In genomic region chr6:157823523-157824370, GRCh38 we compare ENCODE assay signal across 1 cellular context.
A peak's percentile ranks its signal among the peaks of the same experiment; 100 is the strongest.
TF ChIP-seq lines count a peak whose summit lies in the region.

No MANE protein-coding gene starts in this region.

TF ChIP-seq in K562, 482 proteins besides CTCF, POLR2A, EP300 and RAD21 (continued from another document and continues in another):
- TF ChIP-seq ZBTB49 (CRISPR knock-in tag; IDR thresholded peaks at IDR 0.05; ENCODE audit: borderline replicate concordance) (no peak), ETV5 (CRISPR knock-in tag; IDR thresholded peaks at IDR 0.05; ENCODE audit: low read depth) (0 out of 2 replicates have a peak, but pooled peaks have one; percentile 31), NELFE (IDR thresholded peaks at IDR 0.05; ENCODE audit: insufficient read depth, insufficient read length) (no peak), HDGF (IDR thresholded peaks at IDR 0.05) (no peak), L3MBTL2 (IDR thresholded peaks at IDR 0.05) (no peak), CBX8 (IDR thresholded peaks at IDR 0.05; ENCODE audit: borderline replicate concordance, extremely low read depth, low read depth, low read length, poor library complexity, severe bottlenecking) (no peak), ZNF740 (CRISPR knock-in tag; IDR thresholded peaks at IDR 0.05) (peak; percentile 32; the same call in 1 of the 2 replicates), ZNF740 (tag; IDR thresholded peaks at IDR 0.05) (no peak; a peak in 1 of 4 replicates), HMG20B (CRISPR knock-in tag; IDR thresholded peaks at IDR 0.05) (no peak), GTF2B (IDR thresholded peaks at IDR 0.05; ENCODE audit: extremely low read depth, insufficient read length) (no peak), SAFB (IDR thresholded peaks at IDR 0.05; ENCODE audit: borderline replicate concordance, low read depth, low read length) (0 out of 2 replicates have a peak, but pooled peaks have one; percentile 55), ZBTB33 (CRISPR knock-in tag; IDR thresholded peaks at IDR 0.05) (peak; percentile 43; the same call in 1 of the 2 replicates), ZBTB2 (IDR thresholded peaks at IDR 0.05) (peak; percentile 84; the same call in 1 of the 2 replicates), GTF2F1 (IDR thresholded peaks at IDR 0.05; ENCODE audit: low read depth, low read length) (peak; percentile 36; the same call in 1 of the 2 replicates), ELF2 (CRISPR knock-in tag; IDR thresholded peaks at IDR 0.05) (no peak), SLC30A9 (CRISPR knock-in tag; IDR thresholded peaks at IDR 0.05) (no peak), TOE1 (IDR thresholded peaks at IDR 0.05; ENCODE audit: borderline replicate concordance) (peak; percentile 60), TOE1 (CRISPR knock-in tag; IDR thresholded peaks at IDR 0.05; ENCODE audit: borderline replicate concordance, low read depth) (no peak), ARHGAP35 (IDR thresholded peaks at IDR 0.05; ENCODE audit: partially characterized antibody) (no peak), NR1H2 (CRISPR knock-in tag; IDR thresholded peaks at IDR 0.05) (no peak), HMGN3 (IDR thresholded peaks at IDR 0.05; ENCODE audit: borderline replicate concordance, extremely low read depth, insufficient read length, low read depth, low read length) (no peak), RHOXF2B (CRISPR knock-in tag; conservative IDR thresholded peaks at IDR 0.05) (no peak), TCF15 (CRISPR knock-in tag; IDR thresholded peaks at IDR 0.05) (no peak), MCM3 (IDR thresholded peaks at IDR 0.05) (no peak), NFYB (IDR thresholded peaks at IDR 0.05; ENCODE audit: extremely low read depth, insufficient read length) (no peak), SREBF1 (IDR thresholded peaks at IDR 0.05; ENCODE audit: borderline replicate concordance, low read depth, low read length) (no peak), POLR3G (IDR thresholded peaks at IDR 0.05; ENCODE audit: extremely low read depth, insufficient read length, insufficient replicate concordance) (no peak), PML (IDR thresholded peaks at IDR 0.05; ENCODE audit: low read length) (peak; percentile 54; the same call in 1 of the 2 replicates), TBP (optimal IDR thresholded peaks at IDR 0.05; ENCODE audit: low read depth, low read length) (peak; percentile 60)
- TF ChIP-seq, protein P1, sequence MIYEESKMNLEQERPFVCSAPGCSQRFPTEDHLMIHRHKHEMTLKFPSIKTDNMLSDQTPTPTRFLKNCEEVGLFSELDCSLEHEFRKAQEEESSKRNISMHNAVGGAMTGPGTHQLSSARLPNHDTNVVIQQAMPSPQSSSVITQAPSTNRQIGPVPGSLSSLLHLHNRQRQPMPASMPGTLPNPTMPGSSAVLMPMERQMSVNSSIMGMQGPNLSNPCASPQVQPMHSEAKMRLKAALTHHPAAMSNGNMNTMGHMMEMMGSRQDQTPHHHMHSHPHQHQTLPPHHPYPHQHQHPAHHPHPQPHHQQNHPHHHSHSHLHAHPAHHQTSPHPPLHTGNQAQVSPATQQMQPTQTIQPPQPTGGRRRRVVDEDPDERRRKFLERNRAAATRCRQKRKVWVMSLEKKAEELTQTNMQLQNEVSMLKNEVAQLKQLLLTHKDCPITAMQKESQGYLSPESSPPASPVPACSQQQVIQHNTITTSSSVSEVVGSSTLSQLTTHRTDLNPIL (CRISPR knock-in tag; IDR thresholded peaks at IDR 0.05): no peak
- TF ChIP-seq, protein P2, sequence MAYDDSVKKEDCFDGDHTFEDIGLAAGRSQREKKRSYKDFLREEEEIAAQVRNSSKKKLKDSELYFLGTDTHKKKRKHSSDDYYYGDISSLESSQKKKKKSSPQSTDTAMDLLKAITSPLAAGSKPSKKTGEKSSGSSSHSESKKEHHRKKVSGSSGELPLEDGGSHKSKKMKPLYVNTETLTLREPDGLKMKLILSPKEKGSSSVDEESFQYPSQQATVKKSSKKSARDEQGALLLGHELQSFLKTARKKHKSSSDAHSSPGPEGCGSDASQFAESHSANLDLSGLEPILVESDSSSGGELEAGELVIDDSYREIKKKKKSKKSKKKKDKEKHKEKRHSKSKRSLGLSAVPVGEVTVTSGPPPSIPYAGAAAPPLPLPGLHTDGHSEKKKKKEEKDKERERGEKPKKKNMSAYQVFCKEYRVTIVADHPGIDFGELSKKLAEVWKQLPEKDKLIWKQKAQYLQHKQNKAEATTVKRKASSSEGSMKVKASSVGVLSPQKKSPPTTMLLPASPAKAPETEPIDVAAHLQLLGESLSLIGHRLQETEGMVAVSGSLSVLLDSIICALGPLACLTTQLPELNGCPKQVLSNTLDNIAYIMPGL (CRISPR knock-in tag; IDR thresholded peaks at IDR 0.05): no peak; the same call in 1 of the 2 replicates
- TF ChIP-seq, protein P3, sequence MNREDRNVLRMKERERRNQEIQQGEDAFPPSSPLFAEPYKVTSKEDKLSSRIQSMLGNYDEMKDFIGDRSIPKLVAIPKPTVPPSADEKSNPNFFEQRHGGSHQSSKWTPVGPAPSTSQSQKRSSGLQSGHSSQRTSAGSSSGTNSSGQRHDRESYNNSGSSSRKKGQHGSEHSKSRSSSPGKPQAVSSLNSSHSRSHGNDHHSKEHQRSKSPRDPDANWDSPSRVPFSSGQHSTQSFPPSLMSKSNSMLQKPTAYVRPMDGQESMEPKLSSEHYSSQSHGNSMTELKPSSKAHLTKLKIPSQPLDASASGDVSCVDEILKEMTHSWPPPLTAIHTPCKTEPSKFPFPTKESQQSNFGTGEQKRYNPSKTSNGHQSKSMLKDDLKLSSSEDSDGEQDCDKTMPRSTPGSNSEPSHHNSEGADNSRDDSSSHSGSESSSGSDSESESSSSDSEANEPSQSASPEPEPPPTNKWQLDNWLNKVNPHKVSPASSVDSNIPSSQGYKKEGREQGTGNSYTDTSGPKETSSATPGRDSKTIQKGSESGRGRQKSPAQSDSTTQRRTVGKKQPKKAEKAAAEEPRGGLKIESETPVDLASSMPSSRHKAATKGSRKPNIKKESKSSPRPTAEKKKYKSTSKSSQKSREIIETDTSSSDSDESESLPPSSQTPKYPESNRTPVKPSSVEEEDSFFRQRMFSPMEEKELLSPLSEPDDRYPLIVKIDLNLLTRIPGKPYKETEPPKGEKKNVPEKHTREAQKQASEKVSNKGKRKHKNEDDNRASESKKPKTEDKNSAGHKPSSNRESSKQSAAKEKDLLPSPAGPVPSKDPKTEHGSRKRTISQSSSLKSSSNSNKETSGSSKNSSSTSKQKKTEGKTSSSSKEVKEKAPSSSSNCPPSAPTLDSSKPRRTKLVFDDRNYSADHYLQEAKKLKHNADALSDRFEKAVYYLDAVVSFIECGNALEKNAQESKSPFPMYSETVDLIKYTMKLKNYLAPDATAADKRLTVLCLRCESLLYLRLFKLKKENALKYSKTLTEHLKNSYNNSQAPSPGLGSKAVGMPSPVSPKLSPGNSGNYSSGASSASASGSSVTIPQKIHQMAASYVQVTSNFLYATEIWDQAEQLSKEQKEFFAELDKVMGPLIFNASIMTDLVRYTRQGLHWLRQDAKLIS (CRISPR knock-in tag; IDR thresholded peaks at IDR 0.05): peak; percentile 37; the same call in 1 of the 2 replicates
- TF ChIP-seq, protein P4, sequence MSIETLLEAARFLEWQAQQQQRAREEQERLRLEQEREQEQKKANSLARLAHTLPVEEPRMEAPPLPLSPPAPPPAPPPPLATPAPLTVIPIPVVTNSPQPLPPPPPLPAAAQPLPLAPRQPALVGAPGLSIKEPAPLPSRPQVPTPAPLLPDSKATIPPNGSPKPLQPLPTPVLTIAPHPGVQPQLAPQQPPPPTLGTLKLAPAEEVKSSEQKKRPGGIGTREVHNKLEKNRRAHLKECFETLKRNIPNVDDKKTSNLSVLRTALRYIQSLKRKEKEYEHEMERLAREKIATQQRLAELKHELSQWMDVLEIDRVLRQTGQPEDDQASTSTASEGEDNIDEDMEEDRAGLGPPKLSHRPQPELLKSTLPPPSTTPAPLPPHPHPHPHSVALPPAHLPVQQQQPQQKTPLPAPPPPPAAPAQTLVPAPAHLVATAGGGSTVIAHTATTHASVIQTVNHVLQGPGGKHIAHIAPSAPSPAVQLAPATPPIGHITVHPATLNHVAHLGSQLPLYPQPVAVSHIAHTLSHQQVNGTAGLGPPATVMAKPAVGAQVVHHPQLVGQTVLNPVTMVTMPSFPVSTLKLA (conservative IDR thresholded peaks at IDR 0.05): peak in 1 of 2 experiments; percentile 36; a peak in 1 of 4 replicates
- TF ChIP-seq, protein P5, sequence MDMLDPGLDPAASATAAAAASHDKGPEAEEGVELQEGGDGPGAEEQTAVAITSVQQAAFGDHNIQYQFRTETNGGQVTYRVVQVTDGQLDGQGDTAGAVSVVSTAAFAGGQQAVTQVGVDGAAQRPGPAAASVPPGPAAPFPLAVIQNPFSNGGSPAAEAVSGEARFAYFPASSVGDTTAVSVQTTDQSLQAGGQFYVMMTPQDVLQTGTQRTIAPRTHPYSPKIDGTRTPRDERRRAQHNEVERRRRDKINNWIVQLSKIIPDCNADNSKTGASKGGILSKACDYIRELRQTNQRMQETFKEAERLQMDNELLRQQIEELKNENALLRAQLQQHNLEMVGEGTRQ (CRISPR knock-in tag; IDR thresholded peaks at IDR 0.05): 0 out of 2 replicates have a peak, but pooled peaks have one; percentile 2
- TF ChIP-seq, protein P6, sequence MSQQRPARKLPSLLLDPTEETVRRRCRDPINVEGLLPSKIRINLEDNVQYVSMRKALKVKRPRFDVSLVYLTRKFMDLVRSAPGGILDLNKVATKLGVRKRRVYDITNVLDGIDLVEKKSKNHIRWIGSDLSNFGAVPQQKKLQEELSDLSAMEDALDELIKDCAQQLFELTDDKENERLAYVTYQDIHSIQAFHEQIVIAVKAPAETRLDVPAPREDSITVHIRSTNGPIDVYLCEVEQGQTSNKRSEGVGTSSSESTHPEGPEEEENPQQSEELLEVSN (IDR thresholded peaks at IDR 0.05; ENCODE audit: borderline replicate concordance in 1 of 2, extremely low read depth in 1 of 2, insufficient read depth in 1 of 2, insufficient read length in 1 of 2, low read depth in 1 of 2, low read length in 1 of 2, poor library complexity in 1 of 2, severe bottlenecking in 1 of 2): peak; percentile 5 to 27
